15 cellular contexts compared by ENCODE assay signal in genomic region chr3:194097141-194097880, GRCh38. TPM values are rescaled to one million over a fixed set of nuclear protein-coding genes. Genes with fewer than 3 reads are reported as not detected.
DNase-seq lines count a peak whose midpoint lies in the region; ATAC-seq and TF ChIP-seq lines count a peak whose summit lies in the region.
"Had no signal": no experiment of that assay in that cellular context is flagged by ENCODE, and none has a peak within 500 bp of the region (broad histone marks: within the 10 kb centered on the region; RNA-seq: fewer than 3 reads in every experiment).

No MANE protein-coding gene starts in this region.

- H2AFZ ChIP-seq in trophoblast cell (ENCODE audit: insufficient read depth, low read length, poor library complexity): no peak overlapping the region

- ATAC-seq in activated T-cell treated with anti-CD3 and anti-CD28 coated beads, Interleukin-2, amount 50 U/mL, for 72 hours (replicated peaks in 1 of 2): no peak
- ATAC-seq: activated naive CD8-positive, alpha-beta T cell treated with anti-CD3 and anti-CD28 coated beads, Interleukin-2, amount 50 U/mL, for 24 hours had no signal

- H3K27me3 Mint-ChIP-seq in Calu3 (ENCODE audit: unreplicated experiment): peaks cover 11% of the 10 kb centered on the region
- H3K27me3 Mint-ChIP-seq in activated T-cell treated with anti-CD3 and anti-CD28 coated beads, Interleukin-2, amount 50 U/mL, for 72 hours (ENCODE audit: low read depth): no peaks in the 10 kb centered on the region

- H3K9me3 ChIP-seq in SK-N-MC (ENCODE audit: low read depth, low read length) (no peaks in the 10 kb centered on the region), trophoblast cell (ENCODE audit: insufficient read depth, low read depth, low read length) (peaks cover 4% of the 10 kb centered on the region)

- no peak overlapping the region for H2AK5ac ChIP-seq in trophoblast cell (ENCODE audit: low read length)

- H4K8ac ChIP-seq in trophoblast cell (ENCODE audit: low read depth, low read length): no peak overlapping the region

- H4K91ac ChIP-seq in trophoblast cell (ENCODE audit: low read depth, low read length): no peak overlapping the region

- no TSS peak for BruUV-seq in Calu3 (replicated peaks; lab: Mats Ljungman, UMichigan)

- H3K4me2 ChIP-seq in trophoblast cell (ENCODE audit: low read length): no peak overlapping the region

- peaks cover 2 to 10% of the 10 kb centered on the region in 2 experiments for H3K4me1 ChIP-seq in trophoblast cell (ENCODE audit: control insufficient read depth in 1 of 2, insufficient read depth in 2 of 2, low read length in 2 of 2)

- no peaks in the 10 kb centered on the region for H3K79me2 ChIP-seq in trophoblast cell (ENCODE audit: control insufficient read depth, insufficient read depth, low read length, poor library complexity)

- H3K79me1 ChIP-seq in trophoblast cell (ENCODE audit: low read length): peaks cover 2% of the 10 kb centered on the region

- no peak overlapping the region for H2BK5ac ChIP-seq in trophoblast cell (ENCODE audit: low read depth, low read length, poor library complexity)

- no peak overlapping the region for H3K4ac ChIP-seq in trophoblast cell (ENCODE audit: low read depth, low read length)

- H3K4me3 ChIP-seq in SK-N-MC (no peak overlapping the region), trophoblast cell (ENCODE audit: low read depth, low read length) (no peak overlapping the region)

- no CpG with 5 or more reads among the region's 14 CpGs for WGBS in trophoblast cell (ENCODE audit: extremely low coverage, insufficient coverage, insufficient read length)

- no peak overlapping the region for H4K12ac ChIP-seq in trophoblast cell (ENCODE audit: low read depth, low read length)

- H3K36me3 Mint-ChIP-seq in Calu3 (ENCODE audit: insufficient read depth, unreplicated experiment): no peaks in the 10 kb centered on the region
- no peaks in the 10 kb centered on the region for H3K36me3 Mint-ChIP-seq in activated T-cell treated with anti-CD3 and anti-CD28 coated beads, Interleukin-2, amount 50 U/mL, for 72 hours (ENCODE audit: insufficient read depth in 2 of 2)

- peaks cover 73% of the 10 kb centered on the region for H3K4me1 Mint-ChIP-seq in Calu3 (ENCODE audit: low read depth, unreplicated experiment)
- peaks cover 26% of the 10 kb centered on the region for H3K4me1 Mint-ChIP-seq in activated T-cell treated with anti-CD3 and anti-CD28 coated beads, Interleukin-2, amount 50 U/mL, for 72 hours (ENCODE audit: low read depth)

- DNase-seq in Calu3: peak; percentile 55
- DNase-seq in SK-N-MC (ENCODE audit: low read depth, low spot score): no peak
- DNase-seq in left kidney (ENCODE audit: low read depth, low spot score): peak; percentile 81
- DNase-seq in trophoblast cell: no peak
- DNase-seq in activated T-cell treated with anti-CD3 and anti-CD28 coated beads, Interleukin-2, amount 50 U/mL, for 72 hours: no peak
- no peak for DNase-seq in DMS79 (lab: John Stamatoyannopoulos, UW)
- no peak for DNase-seq in D341Med (ENCODE audit: low spot score)
- no peak for DNase-seq in COLO668 (lab: John Stamatoyannopoulos, UW; ENCODE audit: unreplicated experiment)
- DNase-seq: activated CD4-positive, alpha-beta T cell treated with anti-CD3 and anti-CD28 coated beads, Interleukin-2, amount 10 ng/mL, durations not matched to agents 24 days and 14 days; activated naive CD8-positive, alpha-beta T cell treated with anti-CD3 and anti-CD28 coated beads, Interleukin-2, amount 50 U/mL, for 24 hours; activated T-cell treated with anti-CD3 and anti-CD28 coated beads, Interleukin-2, amount 50 U/mL, for 24 hours; cerebellar nuclear complex; KG1; NCI-H1417 treated with DMSO at 0.1 percent for 48 hours; SHP77 treated with DMSO at 0.1 percent for 48 hours had no signal

- CTCF ChIA-PET in Calu3 (lab: Charles Lee): interaction anchor here (0.7 to 2.0 kb wide), 4 partner anchors 8 to 127 kb away, joined by 3 to 9 read pairs (median 3); partner anchors contain the start of gene HES1

- intact Hi-C loops in Calu3 (cut with micrococcal nuclease; ENCODE audit: unreplicated experiment): no loop called here

- TF ChIP-seq CTCF in Calu3 (IDR thresholded peaks at IDR 0.05; ENCODE audit: unreplicated experiment): no peak

- no peak overlapping the region for H3K18ac ChIP-seq in trophoblast cell (ENCODE audit: low read length)

- H3K27me3 ChIP-seq in trophoblast cell (ENCODE audit: insufficient read depth, low read length): no peaks in the 10 kb centered on the region

- H3K9ac ChIP-seq in SK-N-MC (ENCODE audit: insufficient read length) (peak overlapping the region; percentile 10), trophoblast cell (ENCODE audit: low read length) (no peak overlapping the region)

- peak overlapping the region; percentile 15 for H2BK12ac ChIP-seq in trophoblast cell (ENCODE audit: low read length)

- no peaks in the 10 kb centered on the region for H3K36me3 ChIP-seq in SK-N-MC (ENCODE audit: insufficient read depth, low read length)
- H3K36me3 ChIP-seq in trophoblast cell (ENCODE audit: control insufficient read depth in 1 of 2, insufficient read depth in 2 of 2, low read length in 2 of 2): no peaks in the 10 kb centered on the region

- H3K9me3 Mint-ChIP-seq in Calu3 (ENCODE audit: low read depth, unreplicated experiment): no peaks in the 10 kb centered on the region
- H3K9me3 Mint-ChIP-seq in activated T-cell treated with anti-CD3 and anti-CD28 coated beads, Interleukin-2, amount 50 U/mL, for 72 hours: no peaks in the 10 kb centered on the region
- H3K9me3 Mint-ChIP-seq: activated naive CD8-positive, alpha-beta T cell treated with anti-CD3 and anti-CD28 coated beads, Interleukin-2, amount 50 U/mL, for 24 hours; activated T-cell treated with anti-CD3 and anti-CD28 coated beads, Interleukin-2, amount 50 U/mL, for 24 hours had no signal

- H3K4me3 Mint-ChIP-seq in Calu3 (ENCODE audit: low read depth, unreplicated experiment): peak overlapping the region; percentile 5
- no peak overlapping the region for H3K4me3 Mint-ChIP-seq in activated T-cell treated with anti-CD3 and anti-CD28 coated beads, Interleukin-2, amount 50 U/mL, for 72 hours
- H3K4me3 Mint-ChIP-seq: activated CD4-positive, alpha-beta T cell treated with anti-CD3 and anti-CD28 coated beads, Interleukin-2, amount 10 ng/mL, durations not matched to agents 24 days and 14 days; activated naive CD8-positive, alpha-beta T cell treated with anti-CD3 and anti-CD28 coated beads, Interleukin-2, amount 50 U/mL, for 24 hours; activated T-cell treated with anti-CD3 and anti-CD28 coated beads, Interleukin-2, amount 50 U/mL, for 24 hours had no signal

- H3K27ac ChIP-seq in SK-N-MC: no peak overlapping the region
- no peak overlapping the region for H3K27ac ChIP-seq in trophoblast cell (ENCODE audit: low read depth, low read length)

- H3K14ac ChIP-seq in trophoblast cell (ENCODE audit: low read length): no peak overlapping the region

- no peak overlapping the region for H3K23ac ChIP-seq in trophoblast cell (ENCODE audit: low read length)

- no peak overlapping the region for H2BK120ac ChIP-seq in trophoblast cell (ENCODE audit: insufficient read depth, low read length, poor library complexity)

- H3K27ac Mint-ChIP-seq in Calu3 (ENCODE audit: unreplicated experiment): peak overlapping the region; percentile 28
- no peak overlapping the region for H3K27ac Mint-ChIP-seq in activated T-cell treated with anti-CD3 and anti-CD28 coated beads, Interleukin-2, amount 50 U/mL, for 72 hours
- H3K27ac Mint-ChIP-seq: activated CD4-positive, alpha-beta T cell treated with anti-CD3 and anti-CD28 coated beads, Interleukin-2, amount 10 ng/mL, durations not matched to agents 24 days and 14 days; activated naive CD8-positive, alpha-beta T cell treated with anti-CD3 and anti-CD28 coated beads, Interleukin-2, amount 50 U/mL, for 24 hours; activated T-cell treated with anti-CD3 and anti-CD28 coated beads, Interleukin-2, amount 50 U/mL, for 24 hours had no signal

RNA-seq across cellular contexts. Expression of gene HES1, which starts 38.6 kb away (rescaled TPM):
- 141 and 160 TPM in 2 replicates for total RNA-seq in Calu3 (2022)
- 62.4 and 67.6 TPM in 2 replicates for polyA plus RNA-seq in trophoblast cell (2013)
- under 1 TPM; 0.81 to 0.91 TPM for total RNA-seq in activated T-cell treated with anti-CD3 and anti-CD28 coated beads, Interleukin-2, amount 50 U/mL, for 72 hours

Comparison
In these comparisons a context has a peak if more than half of its experiments do, and no peak if none do; other contexts are left out.
1. DNase-seq: peak in Calu3 (single experiment) and left kidney (single experiment); none in SK-N-MC (single experiment), trophoblast cell (0 of 2), activated T-cell treated with anti-CD3 and anti-CD28 coated beads, Interleukin-2, amount 50 U/mL, for 72 hours (0 of 2), DMS79 (single experiment), D341Med (single experiment) and COLO668 (single experiment).
2. RNA of gene HES1, which starts 38.6 kb away (total RNA-seq): 141 to 160 TPM in Calu3; 0.81 to 0.91 TPM in activated T-cell treated with anti-CD3 and anti-CD28 coated beads, Interleukin-2, amount 50 U/mL, for 72 hours; every median in the first group is over 10 times any median in the second.